In the genomic region with DNA sequence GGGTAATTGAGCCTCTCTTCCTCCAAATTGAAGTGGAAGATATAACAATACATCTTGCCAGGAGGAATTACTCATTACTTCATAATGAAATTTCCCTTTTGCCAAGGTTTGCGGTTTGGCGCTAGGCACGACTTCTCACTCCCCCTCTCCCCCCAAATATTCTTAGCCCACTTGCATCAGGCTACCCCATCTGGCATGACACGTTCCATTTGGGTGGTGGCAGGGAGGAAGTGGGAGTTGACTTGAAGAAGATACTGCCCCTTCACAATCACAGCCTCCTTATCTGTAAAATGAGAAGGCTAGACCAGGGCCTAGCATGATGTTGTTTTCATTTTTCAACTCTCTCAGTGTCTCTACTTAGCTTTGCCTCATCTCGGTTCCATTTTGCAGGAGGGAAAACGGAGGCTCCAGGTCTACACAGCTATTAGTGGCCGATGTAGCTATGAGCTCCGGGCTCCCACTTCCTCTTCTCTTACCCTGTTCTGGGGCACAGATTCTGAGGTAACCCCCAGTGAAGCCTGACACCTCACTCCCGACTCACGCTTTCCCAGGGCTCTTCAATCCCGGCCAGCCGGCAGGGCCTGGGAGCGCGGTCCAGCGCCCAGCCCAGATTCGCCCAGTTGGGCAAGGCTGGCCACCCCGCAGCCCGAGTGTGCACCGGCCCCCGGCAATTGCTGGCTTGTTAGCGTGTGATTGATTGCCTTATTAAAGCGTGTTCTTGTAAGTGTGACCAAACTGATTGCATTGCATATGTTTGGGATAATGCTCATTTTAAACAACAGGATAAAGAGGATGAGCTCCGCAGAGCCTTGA, we compare ENCODE assay signal across 16 cellular contexts. TPM values are rescaled to one million over a fixed set of nuclear protein-coding genes. Genes with fewer than 3 reads are reported as not detected.
DNase-seq lines count a peak whose midpoint lies in the region; ATAC-seq, FAIRE-seq and TF ChIP-seq lines count a peak whose summit lies in the region.
"Had no signal": no experiment of that assay in that cellular context is flagged by ENCODE, and none has a peak within 500 bp of the region (broad histone marks: within the 10 kb centered on the region; RNA-seq: fewer than 3 reads in every experiment).

No MANE protein-coding gene starts in this region.

- peaks cover 24% of the 10 kb centered on the region for H3K4me1 Mint-ChIP-seq in neural progenitor cell

- H3K4me3 ChIP-seq in cardiac fibroblast (replicated peaks in 1 of 2; ENCODE audit: low read depth in 2 of 2, low read length in 2 of 2) (no peak overlapping the region), neural progenitor cell (peak overlapping the region; percentile 1)
- H3K4me3 ChIP-seq: heart left ventricle, left ventricle myocardium inferior had no signal

- peaks cover 1% of the 10 kb centered on the region for H3K36me3 Mint-ChIP-seq in neural progenitor cell

- peak overlapping the region; percentile 51 for H3K4me2 ChIP-seq in neural progenitor cell

- H2AFZ ChIP-seq in neural progenitor cell (replicated peaks) = no peak overlapping the region

- no peak for FAIRE-seq in GM12891 (lab: Jason Lieb, UNC)
- FAIRE-seq: GM18507 had no signal

- H3K27me3 Mint-ChIP-seq in neural progenitor cell (ENCODE audit: insufficient read depth, low read depth) = peaks cover 89% of the 10 kb centered on the region

- no peak overlapping the region for H3K27ac Mint-ChIP-seq in neural progenitor cell
- H3K27ac Mint-ChIP-seq: activated naive CD4-positive, alpha-beta T cell treated with anti-CD3 and anti-CD28 coated beads, Interleukin-2, amount 10 ng/mL, durations not matched to agents 7 days and 5 days; CD4-positive, alpha-beta T cell had no signal

- no peak overlapping the region for H3K9ac ChIP-seq in neural progenitor cell

- H4K20me1 ChIP-seq in neural progenitor cell (ENCODE audit: low read depth) = peaks cover 90% of the 10 kb centered on the region

- H3K4me3 Mint-ChIP-seq in neural progenitor cell = no peak overlapping the region
- H3K4me3 Mint-ChIP-seq: activated naive CD4-positive, alpha-beta T cell treated with anti-CD3 and anti-CD28 coated beads, Interleukin-2, amount 10 ng/mL, durations not matched to agents 7 days and 5 days; CD4-positive, alpha-beta T cell had no signal

- ATAC-seq in left ventricle myocardium superior (no peak), Right ventricle myocardium inferior (no peak)
- ATAC-seq: heart left ventricle had no signal

- intact Hi-C loops in left ventricle myocardium superior (cut with micrococcal nuclease) = no loop called here
- intact Hi-C loops in Right ventricle myocardium inferior (cut with DNase I) = no loop called here

- H3K36me3 ChIP-seq in neural progenitor cell = no peaks in the 10 kb centered on the region
- H3K36me3 ChIP-seq: heart left ventricle, left ventricle myocardium inferior had no signal

- no peaks in the 10 kb centered on the region for H3K79me2 ChIP-seq in neural progenitor cell (ENCODE audit: low read depth)

- DNase-seq in EL (peak; percentile 65), LHCN-M2 (ENCODE audit: low read depth) (peak; percentile 27), cardiac fibroblast (ENCODE audit: low read depth in 2 of 2) (peak; percentile 47 to 84), neural progenitor cell (ENCODE audit: low spot score) (peak; percentile 55), left ventricle myocardium superior (no peak), Right ventricle myocardium inferior (ENCODE audit: missing footprints) (no peak), GM12891 (ENCODE audit: insufficient read length, low spot score) (no peak)
- DNase-seq in activated CD4-positive, alpha-beta T cell treated with anti-CD3 and anti-CD28 coated beads for 48 hours = no peak
- DNase-seq: activated naive CD4-positive, alpha-beta T cell treated with anti-CD3 and anti-CD28 coated beads, Interleukin-2, amount 10 ng/mL, durations not matched to agents 7 days and 5 days; CD4-positive, alpha-beta T cell; heart left ventricle; left ventricle myocardium inferior; SHP77 had no signal

- no peak overlapping the region for H3K27ac ChIP-seq in neural progenitor cell
- H3K27ac ChIP-seq: heart left ventricle, left ventricle myocardium inferior had no signal

- peaks cover 8% of the 10 kb centered on the region for H3K9me3 Mint-ChIP-seq in neural progenitor cell
- H3K9me3 Mint-ChIP-seq: activated naive CD4-positive, alpha-beta T cell treated with anti-CD3 and anti-CD28 coated beads, Interleukin-2, amount 10 ng/mL, durations not matched to agents 7 days and 5 days; CD4-positive, alpha-beta T cell had no signal

- peaks cover 44% of the 10 kb centered on the region for H3K4me1 ChIP-seq in neural progenitor cell

- TF ChIP-seq CTCF in cardiac fibroblast (IDR thresholded peaks at IDR 0.05; ENCODE audit: low read depth, low read length) (no peak), neural progenitor cell (IDR thresholded peaks at IDR 0.05) (no peak)

- peaks cover 100% of the 10 kb centered on the region for H3K27me3 ChIP-seq in neural progenitor cell

- H3K9me3 ChIP-seq in neural progenitor cell (ENCODE audit: low read depth) = no peaks in the 10 kb centered on the region
- H3K9me3 ChIP-seq: heart left ventricle, left ventricle myocardium inferior had no signal

- no peak for TF ChIP-seq POLR2A in GM12891 (IDR thresholded peaks at IDR 0.05; ENCODE audit: low read depth, low read length)

- peaks cover 13% of the 10 kb centered on the region for H3F3A ChIP-seq in neural progenitor cell (ENCODE audit: low read depth)

TF ChIP-seq in GM12891, 5 proteins besides CTCF, POLR2A, EP300 and RAD21:
- TF ChIP-seq SPI1 (IDR thresholded peaks at IDR 0.05; ENCODE audit: low read depth, low read length) (no peak), TAF1 (IDR thresholded peaks at IDR 0.05; ENCODE audit: low read depth, low read length) (no peak)

RNA-seq across cellular contexts. Expression of a gene that starts 6.5 kb away (rescaled TPM):
- not detected in 2 replicates for total RNA-seq in LHCN-M2 (2014; rRNA removed)
- polyA plus RNA-seq in LHCN-M2 (2012) = not detected
- not detected in 2 replicates for total RNA-seq in neural progenitor cell (ENCODE audit: low replicate concordance)
- not detected for total RNA-seq in left ventricle myocardium superior
- not detected for total RNA-seq in Right ventricle myocardium inferior
- polyA plus RNA-seq in GM12891 (2012; ENCODE audit: low read depth, missing spikeins) = not detected
- total RNA-seq: cardiac septum, heart left ventricle, left ventricle myocardium inferior had no signal
- polyA plus RNA-seq: heart left ventricle, neural cell had no signal

RNA-seq across cellular contexts. Expression of a gene that starts 49.2 kb away (rescaled TPM):
- 0.06 and 0.11 TPM in 2 replicates for total RNA-seq in LHCN-M2 (2014; rRNA removed)
- 0.40 TPM for polyA plus RNA-seq in LHCN-M2 (2012)
- not detected in 2 replicates for total RNA-seq in neural progenitor cell (ENCODE audit: low replicate concordance)
- total RNA-seq in left ventricle myocardium superior = not detected
- total RNA-seq in Right ventricle myocardium inferior = not detected
- not detected for polyA plus RNA-seq in GM12891 (2012; ENCODE audit: low read depth, missing spikeins)
- total RNA-seq: cardiac septum; CD4-positive, alpha-beta T cell; heart left ventricle; left ventricle myocardium inferior had no signal
- polyA plus RNA-seq: heart left ventricle, neural cell had no signal

Comparison
In these comparisons a context has a peak if more than half of its experiments do, and no peak if none do; other contexts are left out.
1. DNase-seq: peak in EL (single experiment), LHCN-M2 (single experiment), cardiac fibroblast (2 of 2) and neural progenitor cell (single experiment); none in left ventricle myocardium superior (single experiment), activated CD4-positive, alpha-beta T cell treated with anti-CD3 and anti-CD28 coated beads for 48 hours (single experiment), Right ventricle myocardium inferior (single experiment) and GM12891 (single experiment).